In the genomic region with DNA sequence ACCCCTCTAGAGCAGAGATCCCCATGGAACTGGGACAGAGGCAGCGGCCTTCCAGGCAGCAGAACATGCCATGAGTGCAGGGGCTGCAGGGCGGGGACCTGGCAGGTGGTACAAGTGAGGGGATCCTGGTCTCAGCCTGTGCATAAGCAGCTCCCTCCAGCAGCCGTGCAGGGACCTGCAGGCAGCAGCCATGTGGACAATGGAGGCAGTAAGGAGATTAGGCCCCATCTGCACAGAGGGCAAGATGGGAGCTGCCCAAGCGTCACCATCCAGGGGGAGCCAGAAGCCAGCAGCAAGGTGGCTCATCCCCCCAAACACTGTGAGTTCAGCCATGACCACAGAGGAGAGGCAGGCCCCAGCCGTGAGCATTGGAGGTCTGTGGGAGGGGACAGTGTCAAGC, we compare ENCODE assay signal across 23 cellular contexts. TPM values are rescaled to one million over a fixed set of nuclear protein-coding genes. Genes with fewer than 3 reads are reported as not detected.
DNase-seq lines count a peak whose midpoint lies in the region; ATAC-seq and TF ChIP-seq lines count a peak whose summit lies in the region.
"Had no signal": no experiment of that assay in that cellular context is flagged by ENCODE, and none has a peak within 500 bp of the region (broad histone marks: within the 10 kb centered on the region; RNA-seq: fewer than 3 reads in every experiment).

No MANE protein-coding gene starts in this region.

- no peak overlapping the region for H2BK15ac ChIP-seq in mesendoderm (replicated peaks; ENCODE audit: low read depth)

- intact Hi-C loops in Caco-2 (cut with micrococcal nuclease; ENCODE audit: unreplicated experiment): loop anchor here (10.0 kb wide), 1 partner anchor 1043 kb away; no protein-coding TSS in a partner anchor

- WGBS in mesendoderm (ENCODE audit: extremely low coverage, insufficient coverage, low lambda C conversion rate): no CpG with 5 or more reads among the region's 5 CpGs

- BruUV-seq in Caco-2 (replicated peaks; lab: Mats Ljungman, UMichigan): no TSS peak

- no peaks in the 10 kb centered on the region for H3K79me1 ChIP-seq in mesendoderm (ENCODE audit: low read length)

- no peak overlapping the region for H3K9ac ChIP-seq in mesendoderm (ENCODE audit: low read length)

- no peak for DNase-seq in Caco-2
- DNase-seq in DMS53 treated with DMSO at 0.1 percent for 48 hours (lab: John Stamatoyannopoulos, UW; ENCODE audit: unreplicated experiment): peak; percentile 15
- DNase-seq in SHP77 treated with DMSO at 0.1 percent for 48 hours (lab: John Stamatoyannopoulos, UW): peak; percentile 79
- peak; percentile 35 for DNase-seq in mesendoderm
- DNase-seq in NCI-H446 (lab: John Stamatoyannopoulos, UW): no peak
- DNase-seq in activated T-cell treated with anti-CD3 and anti-CD28 coated beads, Interleukin-2, amount 50 U/mL, for 72 hours: no peak
- no peak for DNase-seq in stimulated activated CD4-positive, alpha-beta T cell treated with anti-CD3 and anti-CD28 coated beads, Interleukin-2, amount 100 ng/mL, for 24 hours
- DNase-seq: activated CD4-positive, CD25-positive, alpha-beta regulatory T cell; activated CD8-positive, alpha-beta T cell treated with anti-CD3 and anti-CD28 coated beads, Interleukin-2, amount 10 ng/mL, durations not matched to agents 7 days and 5 days; activated naive CD4-positive, alpha-beta T cell treated with Interleukin-2 at 50 U/mL for 16 hours; activated T-cell treated with anti-CD3 and anti-CD28 coated beads, Interleukin-2, amount 50 U/mL, for 24 hours; amygdala; heart right ventricle; NCI-H1694; NCI-H526; stimulated activated CD4-positive, alpha-beta T cell treated with anti-CD3 and anti-CD28 coated beads, Interleukin-4, amount 100 ng/mL, for 1 hour; stomach had no signal

- H2AK5ac ChIP-seq in mesendoderm (ENCODE audit: low read length): no peak overlapping the region

- H2BK5ac ChIP-seq in mesendoderm (ENCODE audit: low read length): no peak overlapping the region

- no peaks in the 10 kb centered on the region for H3K9me3 Mint-ChIP-seq in Caco-2 (ENCODE audit: unreplicated experiment)
- no peaks in the 10 kb centered on the region for H3K9me3 Mint-ChIP-seq in activated T-cell treated with anti-CD3 and anti-CD28 coated beads, Interleukin-2, amount 50 U/mL, for 72 hours
- H3K9me3 Mint-ChIP-seq: activated T-cell treated with anti-CD3 and anti-CD28 coated beads, Interleukin-2, amount 50 U/mL, for 24 hours; dendritic cell treated with granulocyte-macrophage colony-stimulating factor and Interleukin-4, amounts not matched to agents 40 ng/mL and 50 ng/mL, for 4 days; T-helper 2 cell treated with Interferon-gamma antibody and Interleukin-4, amounts not matched to agents 5 μg/mL and 100 μg/mL, for 36 hours had no signal

- peak overlapping the region; percentile 39 for H3K27ac Mint-ChIP-seq in Caco-2 (ENCODE audit: unreplicated experiment)
- H3K27ac Mint-ChIP-seq in activated T-cell treated with anti-CD3 and anti-CD28 coated beads, Interleukin-2, amount 50 U/mL, for 72 hours: no peak overlapping the region
- H3K27ac Mint-ChIP-seq: activated CD8-positive, alpha-beta T cell treated with anti-CD3 and anti-CD28 coated beads, Interleukin-2, amount 10 ng/mL, durations not matched to agents 7 days and 5 days; activated T-cell treated with anti-CD3 and anti-CD28 coated beads, Interleukin-2, amount 50 U/mL, for 24 hours; dendritic cell treated with granulocyte-macrophage colony-stimulating factor and Interleukin-4, amounts not matched to agents 40 ng/mL and 50 ng/mL, for 4 days; IgD-negative memory B cell; T-helper 2 cell treated with Interferon-gamma antibody and Interleukin-4, amounts not matched to agents 5 μg/mL and 100 μg/mL, for 36 hours had no signal

- H4K5ac ChIP-seq in mesendoderm (ENCODE audit: low read length): no peak overlapping the region

- no peak for ATAC-seq in activated T-cell treated with anti-CD3 and anti-CD28 coated beads, Interleukin-2, amount 50 U/mL, for 72 hours (replicated peaks in 1 of 2)
- ATAC-seq: activated CD8-positive, alpha-beta T cell treated with anti-CD3 and anti-CD28 coated beads, Interleukin-2, amount 10 ng/mL, durations not matched to agents 7 days and 5 days had no signal

- H3K36me3 ChIP-seq in Caco-2 (ENCODE audit: control insufficient read depth, insufficient read depth, low read length) (no peaks in the 10 kb centered on the region), mesendoderm (ENCODE audit: control insufficient read depth, insufficient read depth, low read length) (no peaks in the 10 kb centered on the region)
- H3K36me3 ChIP-seq: heart right ventricle, stomach, upper lobe of left lung had no signal

- H3K4me3 ChIP-seq in Caco-2 (ENCODE audit: low read depth, low read length): no peak overlapping the region
- no peak overlapping the region for H3K4me3 ChIP-seq in mesendoderm (ENCODE audit: low read length)
- H3K4me3 ChIP-seq: heart right ventricle, smooth muscle cell, stomach, upper lobe of left lung had no signal

- CTCF ChIA-PET in Caco-2 (lab: Charles Lee): no interaction called here

- TF ChIP-seq CTCF in Caco-2 (IDR thresholded peaks at IDR 0.05; ENCODE audit: insufficient read depth in 1 of 2, low read depth in 1 of 2, low read length in 1 of 2, severe bottlenecking in 1 of 2, unreplicated experiment in 1 of 2): no peak

- peak overlapping the region; percentile 14 for H3K4me3 Mint-ChIP-seq in Caco-2 (ENCODE audit: unreplicated experiment)
- H3K4me3 Mint-ChIP-seq in activated T-cell treated with anti-CD3 and anti-CD28 coated beads, Interleukin-2, amount 50 U/mL, for 72 hours: no peak overlapping the region
- H3K4me3 Mint-ChIP-seq: activated CD8-positive, alpha-beta T cell treated with anti-CD3 and anti-CD28 coated beads, Interleukin-2, amount 10 ng/mL, durations not matched to agents 7 days and 5 days; activated T-cell treated with anti-CD3 and anti-CD28 coated beads, Interleukin-2, amount 50 U/mL, for 24 hours; dendritic cell treated with granulocyte-macrophage colony-stimulating factor and Interleukin-4, amounts not matched to agents 40 ng/mL and 50 ng/mL, for 4 days; IgD-negative memory B cell; T-helper 2 cell treated with Interferon-gamma antibody and Interleukin-4, amounts not matched to agents 5 μg/mL and 100 μg/mL, for 36 hours had no signal

- H3K79me2 ChIP-seq in mesendoderm (ENCODE audit: control insufficient read depth, insufficient read depth, low read length): no peaks in the 10 kb centered on the region

- H3K4ac ChIP-seq in mesendoderm (ENCODE audit: low read depth, low read length): no peak overlapping the region

- POLR2A ChIA-PET in Caco-2 (lab: Charles Lee): no interaction called here

- no peak overlapping the region for H3K56ac ChIP-seq in mesendoderm (ENCODE audit: low read length)

- H3K4me1 Mint-ChIP-seq in Caco-2 (ENCODE audit: low read depth, unreplicated experiment): peaks cover 51% of the 10 kb centered on the region
- H3K4me1 Mint-ChIP-seq in activated T-cell treated with anti-CD3 and anti-CD28 coated beads, Interleukin-2, amount 50 U/mL, for 72 hours (ENCODE audit: low read depth): no peaks in the 10 kb centered on the region
- H3K4me1 Mint-ChIP-seq: IgD-negative memory B cell had no signal

- no peak overlapping the region for H2BK120ac ChIP-seq in mesendoderm (ENCODE audit: low read depth, low read length)

- H3K4me1 ChIP-seq in Caco-2 (peaks cover 40% of the 10 kb centered on the region), mesendoderm (ENCODE audit: control insufficient read depth, low read depth, low read length) (no peaks in the 10 kb centered on the region)
- H3K4me1 ChIP-seq: heart right ventricle had no signal

- H3K23ac ChIP-seq in mesendoderm (ENCODE audit: low read length): no peak overlapping the region

- H3K27me3 ChIP-seq in Caco-2 (replicated peaks; ENCODE audit: control insufficient read depth, insufficient read depth, low read length): no peaks in the 10 kb centered on the region
- H3K27me3 ChIP-seq in mesendoderm (ENCODE audit: insufficient read depth, low read length, poor library complexity): no peaks in the 10 kb centered on the region

- H3K18ac ChIP-seq in mesendoderm (ENCODE audit: low read length): no peak overlapping the region

- H3K27me3 Mint-ChIP-seq in Caco-2 (ENCODE audit: insufficient read depth, unreplicated experiment): no peaks in the 10 kb centered on the region
- H3K27me3 Mint-ChIP-seq in activated T-cell treated with anti-CD3 and anti-CD28 coated beads, Interleukin-2, amount 50 U/mL, for 72 hours (ENCODE audit: low read depth): peaks cover 46% of the 10 kb centered on the region

- H3K36me3 Mint-ChIP-seq in Caco-2 (ENCODE audit: insufficient read depth, unreplicated experiment): peaks cover 19% of the 10 kb centered on the region
- H3K36me3 Mint-ChIP-seq in activated T-cell treated with anti-CD3 and anti-CD28 coated beads, Interleukin-2, amount 50 U/mL, for 72 hours (ENCODE audit: insufficient read depth in 2 of 2): no peaks in the 10 kb centered on the region
- H3K36me3 Mint-ChIP-seq: IgD-negative memory B cell had no signal

- no peak overlapping the region for H3K4me2 ChIP-seq in mesendoderm (ENCODE audit: low read length)
- H3K4me2 ChIP-seq: smooth muscle cell had no signal

- H3K9me3 ChIP-seq in Caco-2: no peaks in the 10 kb centered on the region
- H3K9me3 ChIP-seq: heart right ventricle, stomach, upper lobe of left lung had no signal

- H4K8ac ChIP-seq in mesendoderm (ENCODE audit: low read depth, low read length): no peak overlapping the region

- H3K27ac ChIP-seq in mesendoderm (ENCODE audit: low read depth, low read length): no peak overlapping the region
- H3K27ac ChIP-seq: heart right ventricle, stomach, upper lobe of left lung had no signal

RNA-seq across cellular contexts. Expression of a gene that starts 3.1 kb away (rescaled TPM):
- 75.9 and 87.0 TPM in 2 replicates for total RNA-seq in Caco-2 (2022)
- 0.45 TPM for polyA plus RNA-seq in mesendoderm (2013, experiment 1 of 2)
- 0.14 TPM for polyA plus RNA-seq in mesendoderm (2013, experiment 2 of 2)
- not detected for total RNA-seq in activated T-cell treated with anti-CD3 and anti-CD28 coated beads, Interleukin-2, amount 50 U/mL, for 72 hours
- total RNA-seq: activated CD8-positive, alpha-beta T cell treated with anti-CD3 and anti-CD28 coated beads, Interleukin-2, amount 10 ng/mL, durations not matched to agents 7 days and 5 days; heart right ventricle; SK-MEL-5; smooth muscle cell had no signal
- polyA plus RNA-seq: heart right ventricle, IgD-negative memory B cell, smooth muscle cell had no signal

Comparison
In these comparisons a context has a peak if more than half of its experiments do, and no peak if none do; other contexts are left out.
1. DNase-seq: peak in DMS53 treated with DMSO at 0.1 percent for 48 hours (single experiment), SHP77 treated with DMSO at 0.1 percent for 48 hours (single experiment) and mesendoderm (single experiment); none in Caco-2 (0 of 2), NCI-H446 (0 of 2), activated T-cell treated with anti-CD3 and anti-CD28 coated beads, Interleukin-2, amount 50 U/mL, for 72 hours (0 of 2) and stimulated activated CD4-positive, alpha-beta T cell treated with anti-CD3 and anti-CD28 coated beads, Interleukin-2, amount 100 ng/mL, for 24 hours (0 of 2).
2. RNA of a gene that starts 3.1 kb away (total RNA-seq): 75.9 to 87.0 TPM in Caco-2; not detected in activated T-cell treated with anti-CD3 and anti-CD28 coated beads, Interleukin-2, amount 50 U/mL, for 72 hours; every median in the first group is over 10 times any median in the second.